In the genomic region with DNA sequence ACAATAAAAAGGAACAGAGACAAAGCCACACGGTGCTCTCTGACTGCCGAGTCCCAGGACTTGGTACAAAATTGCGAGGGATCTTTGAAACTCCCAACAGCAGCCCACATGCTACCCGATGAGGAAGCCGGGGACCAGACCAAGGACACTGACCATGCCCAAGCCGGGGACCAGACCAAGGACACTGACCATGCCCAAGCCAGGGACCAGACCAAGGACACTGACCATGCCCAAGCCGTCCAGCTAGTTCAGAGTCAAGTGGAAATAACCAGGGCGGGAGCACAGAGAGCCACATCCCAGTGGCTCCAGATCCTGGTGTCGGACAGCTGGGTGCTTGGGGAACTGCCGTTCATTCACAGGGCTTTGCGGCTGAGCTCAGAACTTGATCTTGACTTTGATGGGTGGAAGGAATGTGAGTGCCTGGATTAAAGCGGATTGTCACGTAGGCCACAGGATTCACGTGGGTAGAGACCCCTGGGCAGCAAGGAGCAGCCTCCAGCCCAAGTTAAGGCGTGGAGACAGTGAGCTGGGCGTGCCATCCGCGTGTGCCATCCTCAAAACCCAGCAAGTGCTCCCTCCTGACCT, we compare ENCODE assay signal across 17 cellular contexts. TPM values are rescaled to one million over a fixed set of nuclear protein-coding genes. Genes with fewer than 3 reads are reported as not detected.
DNase-seq lines count a peak whose midpoint lies in the region; ATAC-seq and TF ChIP-seq lines count a peak whose summit lies in the region.
"Had no signal": no experiment of that assay in that cellular context is flagged by ENCODE, and none has a peak within 500 bp of the region (broad histone marks: within the 10 kb centered on the region; RNA-seq: fewer than 3 reads in every experiment).

No MANE protein-coding gene starts in this region.

- ATAC-seq in Right ventricle myocardium superior (ENCODE audit: poor library complexity) (no peak), sciatic nerve (no peak), HG02973 (IDR thresholded peaks at IDR 0.05; ENCODE audit: unreplicated experiment) (no peak)
- no peak for ATAC-seq in stimulated activated naive CD8-positive, alpha-beta T cell treated with anti-CD3 and anti-CD28 coated beads, Interleukin-15, Interleukin-2, amounts not matched to agents 100 U/mL and 50 U/mL, for 24 hours
- ATAC-seq: CD8-positive, alpha-beta T cell; HCT116 had no signal

- H3K9me3 ChIP-seq in right atrium auricular region = no peaks in the 10 kb centered on the region
- H3K9me3 ChIP-seq in MG63 = peaks cover 12% of the 10 kb centered on the region

- H3K36me3 ChIP-seq in right atrium auricular region (no peaks in the 10 kb centered on the region), MG63 (no peaks in the 10 kb centered on the region)
- H3K36me3 ChIP-seq: BLaER1 treated with 17β-estradiol and CSF1 and Interleukin-3, amounts not matched to agents 10 nM and 100 nM had no signal

- H3K27ac ChIP-seq in right atrium auricular region = no peak overlapping the region
- H3K27ac ChIP-seq: BLaER1 treated with 17β-estradiol and CSF1 and Interleukin-3, amounts not matched to agents 10 nM and 100 nM; HL-60 had no signal

- no peaks in the 10 kb centered on the region for H3K4me1 ChIP-seq in right atrium auricular region

- H3K27me3 ChIP-seq in right atrium auricular region (no peaks in the 10 kb centered on the region), MG63 (no peaks in the 10 kb centered on the region)
- H3K27me3 ChIP-seq: BLaER1 treated with 17β-estradiol and CSF1 and Interleukin-3, amounts not matched to agents 10 nM and 100 nM had no signal

- no peak overlapping the region for H3K4me3 ChIP-seq in right atrium auricular region
- H3K4me3 ChIP-seq in MG63 = no peak overlapping the region
- H3K4me3 ChIP-seq: BLaER1 treated with 17β-estradiol and CSF1 and Interleukin-3, amounts not matched to agents 10 nM and 100 nM had no signal

- intact Hi-C loops in Right ventricle myocardium superior (cut with DNase I) = no loop called here
- intact Hi-C loops in sciatic nerve (cut with DNase I) = no loop called here

- no peak for TF ChIP-seq CTCF in right atrium auricular region (IDR thresholded peaks at IDR 0.05)

- DNase-seq in Right ventricle myocardium superior (peak; percentile 30), right atrium auricular region (ENCODE audit: low spot score) (no peak), myocyte (ENCODE audit: low read depth) (peak; percentile 64), sciatic nerve (ENCODE audit: low spot score) (peak; percentile 38), MG63 (no peak)
- no peak for DNase-seq in stimulated activated naive CD8-positive, alpha-beta T cell treated with anti-CD3 and anti-CD28 coated beads, Interleukin-15, Interleukin-2, amounts not matched to agents 100 U/mL and 50 U/mL, for 24 hours
- DNase-seq: Calu3; CD8-positive, alpha-beta T cell; DMS79 treated with DMSO at 0.1 percent for 48 hours; GF-D8; GOT3; H7; HFFc6 had no signal

RNA-seq across cellular contexts. Expression of a gene that starts 16.5 kb away (rescaled TPM):
- total RNA-seq in Right ventricle myocardium superior (20.3 TPM), right atrium auricular region (10 to 100 TPM; 18.2 to 19.7 TPM), myocyte (22.1 and 22.4 TPM in 2 replicates), sciatic nerve (55.1 TPM)
- polyA plus RNA-seq in myocyte (2012) = 27.1 TPM
- total RNA-seq in MG63 (2014; rRNA removed; shearing (Covaris generic); ENCODE audit: low replicate concordance) = 18.3 and 33.7 TPM in 2 replicates

Comparison
In these comparisons a context has a peak if more than half of its experiments do, and no peak if none do; other contexts are left out.
1. DNase-seq: peak in Right ventricle myocardium superior (single experiment), myocyte (single experiment) and sciatic nerve (single experiment); none in right atrium auricular region (single experiment), MG63 (single experiment) and stimulated activated naive CD8-positive, alpha-beta T cell treated with anti-CD3 and anti-CD28 coated beads, Interleukin-15, Interleukin-2, amounts not matched to agents 100 U/mL and 50 U/mL, for 24 hours (single experiment).